Comparison of ENCODE assay signal across 30 cellular contexts in the genomic region with DNA sequence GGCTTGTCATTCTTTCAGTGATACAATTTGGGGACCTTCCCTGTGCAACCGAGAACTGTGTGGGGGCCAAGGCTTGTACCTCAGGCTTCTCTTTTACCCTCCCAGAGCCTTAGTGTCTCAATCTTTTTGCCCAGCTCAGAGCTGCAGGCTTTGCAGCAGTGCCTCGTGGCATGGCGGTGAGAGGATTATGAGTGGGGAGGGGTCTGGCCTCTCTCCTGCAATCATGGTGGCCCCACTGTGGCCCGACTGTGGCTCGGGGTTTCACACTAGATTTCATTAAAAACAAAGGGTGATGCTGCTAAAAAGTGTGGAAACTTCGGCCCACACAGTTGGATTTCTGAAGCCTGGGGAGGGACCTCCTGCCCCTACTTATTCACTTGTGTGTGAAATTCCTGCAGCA.
"Had no signal": no experiment of that assay in that cellular context is flagged by ENCODE, and none has a peak within 500 bp of the region (broad histone marks: within the 10 kb centered on the region; RNA-seq: fewer than 3 reads in every experiment).

No MANE protein-coding gene starts in this region.

- H3K36me3 Mint-ChIP-seq: mesothelial cell of epicardium; naive B cell; stimulated activated naive B cell treated with anti-CD40 and anti-IgM and Interleukin-4, amounts not matched to agents 10 μg/mL and 1 μg/mL and 100 μg/mL, for 72 hours had no signal

- H3K27ac Mint-ChIP-seq: mesothelial cell of epicardium; naive B cell; nephron progenitor cell; stimulated activated naive B cell treated with anti-CD40 and anti-IgM and Interleukin-4, amounts not matched to agents 10 μg/mL and 1 μg/mL and 100 μg/mL, for 72 hours had no signal

- H3K4me3 ChIP-seq: heart left ventricle, lower lobe of right lung, pancreas, prostate gland, stomach, testis, thyroid gland, transverse colon, upper lobe of left lung had no signal

- H3K27ac ChIP-seq: heart left ventricle, lower lobe of right lung, pancreas, prostate gland, stomach, testis, thyroid gland, transverse colon, upper lobe of left lung had no signal

- H3K9me3 ChIP-seq: heart left ventricle, lower lobe of right lung, pancreas, prostate gland, stomach, testis, thyroid gland, transverse colon, upper lobe of left lung had no signal

- ATAC-seq: heart left ventricle; left cardiac atrium; left lobe of liver; pancreas; right cardiac atrium; sciatic nerve; stimulated activated naive B cell treated with anti-CD40 and anti-IgM and Interleukin-4, amounts not matched to agents 10 μg/mL and 1 μg/mL and 100 μg/mL, for 72 hours; stimulated activated naive CD8-positive, alpha-beta T cell treated with anti-CD3 and anti-CD28 coated beads, Interleukin-15, Interleukin-2, amounts not matched to agents 100 U/mL and 50 U/mL, for 24 hours had no signal

- H3K4me1 Mint-ChIP-seq: mesothelial cell of epicardium; nephron progenitor cell; stimulated activated naive B cell treated with anti-CD40 and anti-IgM and Interleukin-4, amounts not matched to agents 10 μg/mL and 1 μg/mL and 100 μg/mL, for 72 hours had no signal

- H3K36me3 ChIP-seq: heart left ventricle, lower lobe of right lung, pancreas, prostate gland, thyroid gland, transverse colon, upper lobe of left lung had no signal

- H3K9me3 Mint-ChIP-seq: mesothelial cell of epicardium; naive B cell; nephron progenitor cell; stimulated activated naive B cell treated with anti-CD40 and anti-IgM and Interleukin-4, amounts not matched to agents 10 μg/mL and 1 μg/mL and 100 μg/mL, for 72 hours had no signal

- H3K4me3 Mint-ChIP-seq: mesothelial cell of epicardium; naive B cell; nephron progenitor cell; stimulated activated naive B cell treated with anti-CD40 and anti-IgM and Interleukin-4, amounts not matched to agents 10 μg/mL and 1 μg/mL and 100 μg/mL, for 72 hours had no signal

- H3K4me1 ChIP-seq: heart left ventricle, lower lobe of right lung, pancreas, prostate gland, stomach, testis, thyroid gland, transverse colon, upper lobe of left lung had no signal

- H3K27me3 ChIP-seq: pancreas, testis, thyroid gland, transverse colon, upper lobe of left lung had no signal

- DNase-seq: glutamatergic neuron; heart left ventricle; islet precursor cell; kidney glomerular epithelial cell; left cardiac atrium; lower lobe of right lung; mammary epithelial cell; mesenchymal stem cell; naive B cell; nephron progenitor cell; nucleus accumbens; retina; right cardiac atrium; small intestine; stimulated activated CD4-positive, alpha-beta T cell treated with anti-CD3 and anti-CD28 coated beads, Interleukin-1b, Interleukin-23, amount 100 ng/mL, for 48 hours; stimulated activated CD4-positive, alpha-beta T cell treated with anti-CD3 and anti-CD28 coated beads, Interleukin-2, amount 100 ng/mL, for 48 hours; stimulated activated CD4-positive, alpha-beta T cell treated with anti-CD3 and anti-CD28 coated beads, Interleukin-4, amount 100 ng/mL, for 4 hours; stimulated activated CD8-positive, alpha-beta memory T cell treated with anti-CD3 and anti-CD28 coated beads, Interleukin-4, amount 100 ng/mL, for 48 hours; stimulated activated naive B cell treated with anti-CD40 and anti-IgM and Interleukin-4, amounts not matched to agents 10 μg/mL and 1 μg/mL and 100 μg/mL, for 72 hours; stimulated activated naive CD8-positive, alpha-beta T cell treated with anti-CD3 and anti-CD28 coated beads, Interleukin-15, Interleukin-2, amounts not matched to agents 100 U/mL and 50 U/mL, for 24 hours; stomach; testis; thyroid gland; transverse colon had no signal
